ENCODE assay signal across 14 cellular contexts in the genomic region with DNA sequence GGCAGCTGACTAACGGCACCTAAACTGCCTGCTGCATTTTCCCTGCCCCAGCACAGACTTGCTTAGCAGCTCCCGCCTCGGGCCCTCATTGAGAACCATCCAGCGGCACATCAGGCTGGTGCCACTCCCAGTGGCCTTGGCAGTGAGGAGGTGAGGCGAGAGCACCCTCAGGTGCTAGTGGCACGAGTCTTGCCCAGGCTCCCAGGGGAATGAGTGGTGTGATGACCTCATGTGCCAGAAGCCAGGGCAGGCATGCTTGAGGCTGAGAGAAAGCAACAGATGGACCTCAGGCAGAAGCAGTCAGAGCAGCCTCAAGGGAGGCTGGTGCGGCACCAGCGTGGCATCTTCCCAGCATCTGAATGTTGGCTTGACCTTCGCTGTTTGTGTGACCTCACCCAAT.
A peak's percentile ranks its signal among the peaks of the same experiment; 100 is the strongest.
DNase-seq lines count a peak whose midpoint lies in the region; ATAC-seq and TF ChIP-seq lines count a peak whose summit lies in the region.
"Had no signal": no experiment of that assay in that cellular context is flagged by ENCODE, and none has a peak within 500 bp of the region (broad histone marks: within the 10 kb centered on the region; RNA-seq: fewer than 3 reads in every experiment).

No MANE protein-coding gene starts in this region.

- H4K20me1 ChIP-seq in osteoblast (ENCODE audit: insufficient read depth, low read length): no peaks in the 10 kb centered on the region

- H3K27me3 ChIP-seq in body of pancreas (no peaks in the 10 kb centered on the region), osteoblast (ENCODE audit: insufficient read depth, low read length) (peaks cover 40% of the 10 kb centered on the region), uterus (no peaks in the 10 kb centered on the region)
- H3K27me3 ChIP-seq: esophagus muscularis mucosa, neutrophil had no signal

- DNase-seq in DMS153 treated with DMSO at 0.1 percent for 48 hours (lab: John Stamatoyannopoulos, UW; ENCODE audit: unreplicated experiment): peak; percentile 29
- DNase-seq in M059J (ENCODE audit: low read depth): peak; percentile 12
- peak; percentile 15 to 75 (median 41) for DNase-seq in body of pancreas
- DNase-seq in osteoblast (ENCODE audit: insufficient read length, low spot score, missing footprints): peak; percentile 67
- DNase-seq in uterus: no peak
- DNase-seq in GM20000 (ENCODE audit: low spot score): no peak
- DNase-seq: activated CD8-positive, alpha-beta memory T cell treated with anti-CD3 and anti-CD28 coated beads for 24 hours; NCI-H1105; substantia nigra had no signal

- no peak for TF ChIP-seq CTCF in body of pancreas (IDR thresholded peaks at IDR 0.05)
- no peak for TF ChIP-seq CTCF in osteoblast (IDR thresholded peaks at IDR 0.05; ENCODE audit: extremely low read depth, low read depth, low read length)
- no peak for TF ChIP-seq CTCF in uterus (IDR thresholded peaks at IDR 0.05)
- no peak for TF ChIP-seq CTCF in GM20000 (IDR thresholded peaks at IDR 0.05; ENCODE audit: extremely low read depth, missing control alignments)

- H3K36me3 ChIP-seq in body of pancreas (replicated peaks in 1 of 2; ENCODE audit: insufficient read depth in 1 of 2, low read depth in 2 of 2) (no peaks in the 10 kb centered on the region), osteoblast (ENCODE audit: insufficient read depth, low read length) (no peaks in the 10 kb centered on the region), uterus (no peaks in the 10 kb centered on the region)
- H3K36me3 ChIP-seq: esophagus muscularis mucosa, neutrophil had no signal

- no peaks in the 10 kb centered on the region for H3K79me2 ChIP-seq in osteoblast (ENCODE audit: insufficient read depth, low read length)

- no peak overlapping the region for H2AFZ ChIP-seq in osteoblast (ENCODE audit: low read length)

- H3K9me3 ChIP-seq in body of pancreas (no peaks in the 10 kb centered on the region), osteoblast (ENCODE audit: low read depth, low read length) (peaks cover under 1% of the 10 kb centered on the region), uterus (no peaks in the 10 kb centered on the region)
- H3K9me3 ChIP-seq: esophagus muscularis mucosa, neutrophil had no signal

- TF ChIP-seq POLR2A in body of pancreas (IDR thresholded peaks at IDR 0.05): no peak
- no peak for TF ChIP-seq POLR2A in uterus (IDR thresholded peaks at IDR 0.05)

- intact Hi-C loops in body of pancreas (cut with DNase I): no loop called here
- intact Hi-C loops in uterus (cut with DNase I; ENCODE audit: low total_unique reads): no loop called here

- H3K27ac ChIP-seq in body of pancreas: no peak overlapping the region
- no peak overlapping the region for H3K27ac ChIP-seq in osteoblast (ENCODE audit: low read depth, low read length)
- H3K27ac ChIP-seq in uterus: no peak overlapping the region
- H3K27ac ChIP-seq: esophagus muscularis mucosa, neutrophil had no signal

- ATAC-seq in body of pancreas: no peak
- ATAC-seq in HG03460 (IDR thresholded peaks at IDR 0.05; ENCODE audit: unreplicated experiment): no peak
- no peak for ATAC-seq in HG03108 (IDR thresholded peaks at IDR 0.05; ENCODE audit: unreplicated experiment)

- H3K4me2 ChIP-seq in osteoblast (ENCODE audit: insufficient read depth, low read length): no peak overlapping the region

- WGBS in body of pancreas, 2 donors: 71 to 81% methylated on average over 8 to 9 of the region's 9 CpGs

- H3K4me3 ChIP-seq in body of pancreas (no peak overlapping the region), osteoblast (ENCODE audit: insufficient read depth, low read length) (no peak overlapping the region), uterus (no peak overlapping the region)
- H3K4me3 ChIP-seq: esophagus muscularis mucosa, lung had no signal

- H3K4me1 ChIP-seq in body of pancreas: no peaks in the 10 kb centered on the region
- H3K4me1 ChIP-seq in osteoblast (ENCODE audit: insufficient read depth, low read length): no peaks in the 10 kb centered on the region
- H3K4me1 ChIP-seq in uterus: no peaks in the 10 kb centered on the region

Comparison
In these comparisons a context has a peak if more than half of its experiments do, and no peak if none do; other contexts are left out.
1. DNase-seq: peak in DMS153 treated with DMSO at 0.1 percent for 48 hours (single experiment), M059J (single experiment), body of pancreas (4 of 4) and osteoblast (single experiment); none in uterus (0 of 2) and GM20000 (single experiment).